Comparison of ENCODE assay signal across 1 cellular context in genomic region chr16:77788196-77789084, GRCh38.
A peak's percentile ranks its signal among the peaks of the same experiment; 100 is the strongest.
TF ChIP-seq lines count a peak whose summit lies in the region.

TSS of gene VAT1L (plus strand) at chr16:77788564. CDS start at chr16:77788683, 119 bp downstream.

TF ChIP-seq in WTC11, 78 proteins besides CTCF, POLR2A, EP300 and RAD21 (continued from another document and continues in another):
- TF ChIP-seq E2F4 (CRISPR knock-in tag; IDR thresholded peaks at IDR 0.05; ENCODE audit: borderline replicate concordance, low read depth) (no peak), MXD4 (CRISPR knock-in tag; IDR thresholded peaks at IDR 0.05; ENCODE audit: borderline replicate concordance) (no peak), NFATC4 (CRISPR knock-in tag; IDR thresholded peaks at IDR 0.05) (no peak), CDX4 (CRISPR knock-in tag; IDR thresholded peaks at IDR 0.05; ENCODE audit: borderline replicate concordance) (no peak), ERG (CRISPR knock-in tag; IDR thresholded peaks at IDR 0.05) (no peak), FOXK1 (CRISPR knock-in tag; IDR thresholded peaks at IDR 0.05) (no peak), JUN (CRISPR knock-in tag; IDR thresholded peaks at IDR 0.05) (no peak), TEAD1 (CRISPR knock-in tag; IDR thresholded peaks at IDR 0.05) (peak; percentile 64; the same call in 1 of the 2 replicates), EMX1 (CRISPR knock-in tag; IDR thresholded peaks at IDR 0.05) (no peak), ZNF138 (CRISPR knock-in tag; conservative IDR thresholded peaks at IDR 0.05) (no peak), ZNF512 (CRISPR knock-in tag; IDR thresholded peaks at IDR 0.05; ENCODE audit: borderline replicate concordance) (no peak), NFYB (CRISPR knock-in tag; conservative IDR thresholded peaks at IDR 0.05; ENCODE audit: low read depth) (no peak), HMGA2 (CRISPR knock-in tag; IDR thresholded peaks at IDR 0.05) (no peak), ZNF425 (CRISPR knock-in tag; conservative IDR thresholded peaks at IDR 0.05) (no peak), CREB1 (CRISPR knock-in tag; IDR thresholded peaks at IDR 0.05) (no peak), FOXP4 (CRISPR knock-in tag; IDR thresholded peaks at IDR 0.05) (0 out of 2 replicates have a peak, but pooled peaks have one; percentile 23), ZNF219 (CRISPR knock-in tag; IDR thresholded peaks at IDR 0.05; ENCODE audit: borderline replicate concordance) (0 out of 2 replicates have a peak, but pooled peaks have one; percentile 39), RELA (CRISPR knock-in tag; IDR thresholded peaks at IDR 0.05; ENCODE audit: borderline replicate concordance) (no peak), ETV6 (CRISPR knock-in tag; IDR thresholded peaks at IDR 0.05) (no peak), SMAD4 (CRISPR knock-in tag; IDR thresholded peaks at IDR 0.05) (peak; percentile 11; the same call in 1 of the 2 replicates), ZBTB43 (CRISPR knock-in tag; IDR thresholded peaks at IDR 0.05) (no peak), NR2C2 (CRISPR knock-in tag; IDR thresholded peaks at IDR 0.05) (no peak), GTF2I (CRISPR knock-in tag; conservative IDR thresholded peaks at IDR 0.05) (no peak), ZNF532 (CRISPR knock-in tag; IDR thresholded peaks at IDR 0.05; ENCODE audit: borderline replicate concordance) (no peak), JAZF1 (CRISPR knock-in tag; IDR thresholded peaks at IDR 0.05) (no peak), CREM (CRISPR knock-in tag; IDR thresholded peaks at IDR 0.05) (no peak), STAT6 (CRISPR knock-in tag; conservative IDR thresholded peaks at IDR 0.05; ENCODE audit: low read depth) (no peak), CBFB (CRISPR knock-in tag; IDR thresholded peaks at IDR 0.05; ENCODE audit: low read depth) (no peak), ZNF232 (CRISPR knock-in tag; IDR thresholded peaks at IDR 0.05) (no peak), ATF1 (CRISPR knock-in tag; IDR thresholded peaks at IDR 0.05) (no peak), SOX15 (CRISPR knock-in tag; IDR thresholded peaks at IDR 0.05) (no peak), GABPB1 (CRISPR knock-in tag; IDR thresholded peaks at IDR 0.05) (no peak), PRRX2 (CRISPR knock-in tag; IDR thresholded peaks at IDR 0.05) (no peak), OVOL2 (CRISPR knock-in tag; IDR thresholded peaks at IDR 0.05; ENCODE audit: borderline replicate concordance) (no peak), PREB (CRISPR knock-in tag; IDR thresholded peaks at IDR 0.05; ENCODE audit: borderline replicate concordance) (no peak), AR (CRISPR knock-in tag; IDR thresholded peaks at IDR 0.05) (no peak)
